ENCODE assay signal across 7 cellular contexts in the genomic region with DNA sequence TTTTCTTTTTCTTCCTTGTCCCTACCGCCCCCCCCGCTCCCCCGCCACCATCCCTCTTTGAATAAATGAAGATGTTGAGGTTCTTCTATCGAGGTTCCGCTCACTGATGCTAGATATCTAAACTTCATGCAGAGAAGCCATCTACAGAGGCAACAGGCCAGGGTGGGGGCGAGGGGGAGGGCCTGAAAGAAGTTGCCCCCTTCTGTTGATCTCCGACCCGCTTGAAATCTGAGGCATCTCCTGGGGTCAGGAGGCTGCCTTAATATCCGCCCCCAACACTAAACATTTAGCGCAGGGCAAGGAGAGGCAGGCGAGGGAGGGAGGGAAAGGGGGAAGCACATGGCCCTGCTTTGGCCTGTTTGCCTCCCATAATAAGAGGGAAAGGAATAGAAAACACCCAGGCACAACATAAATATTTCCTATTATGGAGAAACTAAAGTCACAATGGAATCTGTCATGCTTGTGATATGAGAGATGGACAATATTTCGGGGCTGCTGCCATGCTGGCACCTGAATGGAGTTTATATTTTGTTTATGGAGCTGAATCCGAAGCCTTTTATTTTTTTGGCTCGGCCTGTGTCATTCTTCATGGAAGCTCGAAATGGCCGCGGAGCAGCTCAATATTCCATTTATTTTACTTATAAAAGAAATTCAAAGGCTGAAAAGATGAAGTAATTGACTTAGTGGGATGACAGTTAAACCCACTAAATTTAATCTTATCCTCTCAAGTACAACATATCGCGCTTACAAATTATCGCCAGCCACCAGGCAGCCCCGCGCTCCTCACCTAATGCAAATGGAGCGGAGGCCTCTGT.
A peak's percentile ranks its signal among the peaks of the same experiment; 100 is the strongest.
DNase-seq lines count a peak whose midpoint lies in the region; ATAC-seq and TF ChIP-seq lines count a peak whose summit lies in the region.

No MANE protein-coding gene starts in this region.

- ATAC-seq in activated naive CD4-positive, alpha-beta T cell treated with anti-CD3 and anti-CD28 coated beads, Interleukin-2, amount 50 U/mL, for 72 hours: peak in 1 of 2 donors; percentile 45
- no peak for ATAC-seq in stimulated activated naive B cell treated with anti-CD40 and anti-IgM and Interleukin-4, amounts not matched to agents 10 μg/mL and 1 μg/mL and 100 μg/mL, for 72 hours (replicated peaks)

- DNase-seq in HFF-Myc (ENCODE audit: extremely low read depth, low read depth) (no peak), NOMO-1 (lab: John Stamatoyannopoulos, UW; ENCODE audit: unreplicated experiment in 2 of 2) (no peak), NCI-H2107 treated with DMSO at 0.1 percent for 48 hours (lab: John Stamatoyannopoulos, UW; ENCODE audit: unreplicated experiment) (no peak), activated gamma-delta T cell (lab: John Stamatoyannopoulos, UW) (no peak)
- DNase-seq in activated naive CD4-positive, alpha-beta T cell treated with anti-CD3 and anti-CD28 coated beads, Interleukin-2, amount 50 U/mL, for 72 hours (ENCODE audit: low spot score in 2 of 2): no peak
- no peak for DNase-seq in stimulated activated naive B cell treated with anti-CD40 and anti-IgM and Interleukin-4, amounts not matched to agents 10 μg/mL and 1 μg/mL and 100 μg/mL, for 72 hours

- H3K27me3 Mint-ChIP-seq in stimulated activated naive B cell treated with anti-CD40 and anti-IgM and Interleukin-4, amounts not matched to agents 10 μg/mL and 1 μg/mL and 100 μg/mL, for 72 hours: peaks cover 42 to 61% of the 10 kb centered on the region in 2 donors

- peak overlapping the region; percentile 86 to 95 for H3K27ac Mint-ChIP-seq in activated naive CD4-positive, alpha-beta T cell treated with anti-CD3 and anti-CD28 coated beads, Interleukin-2, amount 50 U/mL, for 72 hours
- peak overlapping the region; percentile 51 for H3K27ac Mint-ChIP-seq in stimulated activated naive B cell treated with anti-CD40 and anti-IgM and Interleukin-4, amounts not matched to agents 10 μg/mL and 1 μg/mL and 100 μg/mL, for 72 hours

- H3K9me3 Mint-ChIP-seq in activated naive CD4-positive, alpha-beta T cell treated with anti-CD3 and anti-CD28 coated beads, Interleukin-2, amount 50 U/mL, for 72 hours: no peaks in the 10 kb centered on the region
- H3K9me3 Mint-ChIP-seq in stimulated activated naive B cell treated with anti-CD40 and anti-IgM and Interleukin-4, amounts not matched to agents 10 μg/mL and 1 μg/mL and 100 μg/mL, for 72 hours: no peaks in the 10 kb centered on the region

- no peak for TF ChIP-seq CTCF in HFF-Myc (IDR thresholded peaks at IDR 0.05; ENCODE audit: low read depth, low read length, missing control alignments)

- H3K4me3 ChIP-seq in HFF-Myc (replicated peaks; ENCODE audit: low read depth, low read length) (peak overlapping the region; percentile 38), iPS-18c (ENCODE audit: insufficient read depth, low read depth, low read length) (peak overlapping the region; percentile 35; the same call in 1 of the 2 replicates)

- H3K4me3 Mint-ChIP-seq in stimulated activated naive B cell treated with anti-CD40 and anti-IgM and Interleukin-4, amounts not matched to agents 10 μg/mL and 1 μg/mL and 100 μg/mL, for 72 hours: peak overlapping the region; percentile 76 to 77

- H3K36me3 Mint-ChIP-seq in activated naive CD4-positive, alpha-beta T cell treated with anti-CD3 and anti-CD28 coated beads, Interleukin-2, amount 50 U/mL, for 72 hours: no peaks in the 10 kb centered on the region
- no peaks in the 10 kb centered on the region for H3K36me3 Mint-ChIP-seq in stimulated activated naive B cell treated with anti-CD40 and anti-IgM and Interleukin-4, amounts not matched to agents 10 μg/mL and 1 μg/mL and 100 μg/mL, for 72 hours

- peaks cover 3 to 6% of the 10 kb centered on the region in 2 donors for H3K4me1 Mint-ChIP-seq in stimulated activated naive B cell treated with anti-CD40 and anti-IgM and Interleukin-4, amounts not matched to agents 10 μg/mL and 1 μg/mL and 100 μg/mL, for 72 hours

- no peaks in the 10 kb centered on the region for H3K9me3 ChIP-seq in iPS-18c (ENCODE audit: control insufficient read depth, insufficient read depth, low read length)
